In the genomic region with DNA sequence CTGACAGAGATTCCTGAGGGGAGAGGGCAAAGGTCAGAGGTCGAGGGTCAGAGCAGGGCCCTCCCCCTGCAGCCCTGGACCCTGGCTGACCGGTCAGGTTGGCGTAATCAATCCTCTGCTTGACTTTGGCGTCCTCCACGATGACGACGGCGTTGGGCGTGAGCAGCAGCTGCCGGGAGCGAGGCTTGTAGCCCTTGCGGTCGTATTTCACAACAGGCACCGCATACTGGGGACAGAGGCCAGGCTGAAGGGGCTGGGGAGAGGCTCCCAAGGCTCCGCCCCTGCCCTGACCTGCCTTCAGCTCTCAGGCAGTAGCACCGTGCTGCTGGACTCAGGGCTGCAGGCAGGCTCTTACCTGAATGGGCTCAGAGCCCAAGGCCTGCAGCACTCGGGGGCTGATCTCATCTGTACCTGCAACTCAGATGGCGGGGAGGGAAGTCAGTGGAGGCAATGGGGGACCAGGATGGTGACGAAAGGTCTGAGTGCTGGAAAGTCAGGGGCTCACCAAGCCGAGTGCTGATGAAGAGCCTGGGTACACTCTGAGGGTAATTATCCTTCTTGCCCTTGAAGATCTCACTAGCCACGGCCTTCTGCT, we compare ENCODE assay signal across 16 cellular contexts. TPM values are rescaled to one million over a fixed set of nuclear protein-coding genes. Genes with fewer than 3 reads are reported as not detected.
DNase-seq lines count a peak whose midpoint lies in the region; ATAC-seq and TF ChIP-seq lines count a peak whose summit lies in the region.
"Had no signal": no experiment of that assay in that cellular context is flagged by ENCODE, and none has a peak within 500 bp of the region (broad histone marks: within the 10 kb centered on the region; RNA-seq: fewer than 3 reads in every experiment).

No MANE protein-coding gene starts in this region.

- H3K9me3 ChIP-seq in heart right ventricle (no peaks in the 10 kb centered on the region), ectodermal cell (ENCODE audit: control insufficient read depth, low read length) (no peaks in the 10 kb centered on the region), smooth muscle cell (replicated peaks; ENCODE audit: low read depth) (no peaks in the 10 kb centered on the region)
- H3K9me3 ChIP-seq: tibial artery had no signal

- ATAC-seq in Right ventricle myocardium superior (ENCODE audit: poor library complexity) (no peak), heart right ventricle (no peak), HG03108 (IDR thresholded peaks at IDR 0.05; ENCODE audit: unreplicated experiment) (no peak), HG02938 (IDR thresholded peaks at IDR 0.05; ENCODE audit: unreplicated experiment) (no peak)

- H3K27ac ChIP-seq in heart right ventricle (no peak overlapping the region), ectodermal cell (ENCODE audit: insufficient read depth, low read depth, low read length, poor library complexity, severe bottlenecking) (peak overlapping the region; percentile 36), smooth muscle cell (ENCODE audit: low read depth) (no peak overlapping the region)
- H3K27ac ChIP-seq: brain microvascular endothelial cell had no signal

- H3K36me3 ChIP-seq in heart right ventricle (peaks cover 5 to 96% (median 70%) of the 10 kb centered on the region in 9 donors), ectodermal cell (ENCODE audit: control insufficient read depth, insufficient read depth, low read length) (peaks cover 9% of the 10 kb centered on the region), smooth muscle cell (ENCODE audit: low read depth) (no peaks in the 10 kb centered on the region)

- no peak overlapping the region for H3K9ac ChIP-seq in smooth muscle cell (ENCODE audit: low read depth)

- WGBS in heart right ventricle, 2 donors = 79 to 80% methylated on average over 21 of the region's 21 CpGs
- WGBS in ectodermal cell, 2 experiments = 78 to 81% methylated on average over 21 of the region's 21 CpGs
- 95% methylated on average over 21 of the region's 21 CpGs for WGBS in smooth muscle cell (ENCODE audit: low lambda C conversion rate)

- intact Hi-C loops in Right ventricle myocardium superior (cut with DNase I) = no loop called here
- intact Hi-C loops in heart right ventricle (cut with DNase I) = loop anchor here in 1 of 10 donors (10.0 kb wide), 1 partner anchor 103 kb away; no protein-coding TSS in a partner anchor

- peaks cover 3% of the 10 kb centered on the region for H3K27me3 Mint-ChIP-seq in nephron progenitor cell (ENCODE audit: low read depth, poor library complexity)
- H3K27me3 Mint-ChIP-seq: activated B cell treated with CpG ODN at 0.5 μM for 24 hours had no signal

- H2AFZ ChIP-seq in smooth muscle cell (ENCODE audit: low read depth) = no peak overlapping the region

- H3K9me3 Mint-ChIP-seq in nephron progenitor cell = no peaks in the 10 kb centered on the region

- H3K4me1 ChIP-seq in heart right ventricle (peaks cover 0 to 20% (median under 1%) of the 10 kb centered on the region in 9 donors), ectodermal cell (ENCODE audit: control insufficient read depth, insufficient read depth, low read length) (peaks cover 17% of the 10 kb centered on the region), smooth muscle cell (ENCODE audit: low read depth) (no peaks in the 10 kb centered on the region)

- H3K27me3 ChIP-seq in heart right ventricle (peaks cover 0 to 8% (median 0%) of the 10 kb centered on the region in 7 donors), ectodermal cell (ENCODE audit: control insufficient read depth, insufficient read depth, low read length, poor library complexity, severe bottlenecking) (no peaks in the 10 kb centered on the region), smooth muscle cell (ENCODE audit: low read depth) (no peaks in the 10 kb centered on the region)
- H3K27me3 ChIP-seq: brain microvascular endothelial cell, tibial artery had no signal

- peaks cover 16% of the 10 kb centered on the region for H4K20me1 ChIP-seq in smooth muscle cell (ENCODE audit: low read depth)

- H3K36me3 Mint-ChIP-seq in nephron progenitor cell (ENCODE audit: low read depth) = peaks cover 12% of the 10 kb centered on the region

- H3K4me3 Mint-ChIP-seq in nephron progenitor cell = peak overlapping the region; percentile 65
- H3K4me3 Mint-ChIP-seq: activated B cell treated with CpG ODN at 0.5 μM for 24 hours; activated naive CD4-positive, alpha-beta T cell treated with anti-CD3 and anti-CD28 coated beads, Interleukin-2, amount 10 ng/mL, durations not matched to agents 7 days and 5 days had no signal

- H3F3A ChIP-seq in smooth muscle cell (ENCODE audit: low read depth) = no peaks in the 10 kb centered on the region

- DNase-seq in Right ventricle myocardium superior = peak; percentile 71
- DNase-seq in heart right ventricle = no peak
- DNase-seq in nephron progenitor cell = peak; percentile 86
- no peak for DNase-seq in activated CD4-positive, alpha-beta T cell treated with anti-CD3 and anti-CD28 coated beads, Interleukin-2, amount 50 U/mL, for 4 hours
- DNase-seq in smooth muscle cell (lab: John Stamatoyannopoulos, UW; ENCODE audit: unreplicated experiment) = no peak
- DNase-seq: activated B cell treated with CpG ODN at 0.5 μM for 24 hours; activated naive CD4-positive, alpha-beta T cell treated with anti-CD3 and anti-CD28 coated beads, Interleukin-2, amount 10 ng/mL, durations not matched to agents 7 days and 5 days; brain microvascular endothelial cell; effector CD8-positive, alpha-beta T cell; NCI-H146; NCI-H510A; posterior cingulate gyrus; tibial artery had no signal

- peak overlapping the region; percentile 86 for H3K27ac Mint-ChIP-seq in nephron progenitor cell
- H3K27ac Mint-ChIP-seq: activated B cell treated with CpG ODN at 0.5 μM for 24 hours; activated naive CD4-positive, alpha-beta T cell treated with anti-CD3 and anti-CD28 coated beads, Interleukin-2, amount 10 ng/mL, durations not matched to agents 7 days and 5 days had no signal

- H3K4me3 ChIP-seq in heart right ventricle = no peak overlapping the region
- no peak overlapping the region for H3K4me3 ChIP-seq in ectodermal cell (ENCODE audit: insufficient read depth, low read depth, low read length)
- no peak overlapping the region for H3K4me3 ChIP-seq in smooth muscle cell
- H3K4me3 ChIP-seq: tibial artery had no signal

- H3K4me2 ChIP-seq in smooth muscle cell = no peak overlapping the region

- TF ChIP-seq CTCF in heart right ventricle (IDR thresholded peaks at IDR 0.05) (no peak), nephron progenitor cell (IDR thresholded peaks at IDR 0.05) (no peak), smooth muscle cell (IDR thresholded peaks at IDR 0.05; ENCODE audit: borderline replicate concordance, insufficient read depth, poor library complexity, severe bottlenecking) (no peak)

- H3K79me2 ChIP-seq in smooth muscle cell (ENCODE audit: low read depth) = no peaks in the 10 kb centered on the region

- H3K4me1 Mint-ChIP-seq in nephron progenitor cell = peaks cover 40% of the 10 kb centered on the region

RNA-seq across cellular contexts. Expression of a gene that starts 12.0 kb away (rescaled TPM):
- total RNA-seq in Right ventricle myocardium superior (36.0 TPM), heart right ventricle (10 to 100 TPM; 30.4 to 47.5 (median 37.9) TPM), smooth muscle cell (49.7 and 64.5 TPM in 2 replicates)
- polyA plus RNA-seq in heart right ventricle (10 to 100 TPM; 22.2 to 29.4 TPM), smooth muscle cell (56.8 and 69.4 TPM in 2 replicates)
- 57.2 TPM for polyA plus RNA-seq in ectodermal cell (2013, experiment 1 of 4)
- polyA plus RNA-seq in ectodermal cell (2013, experiment 2 of 4) = 58.4 TPM
- polyA plus RNA-seq in ectodermal cell (2013, experiment 3 of 4) = 45.8 TPM
- polyA plus RNA-seq in ectodermal cell (2013, experiment 4 of 4) = 49.2 TPM

RNA-seq across cellular contexts. Expression of a gene that starts 24.5 kb away (rescaled TPM):
- total RNA-seq in Right ventricle myocardium superior (182 TPM), heart right ventricle (100 to 1,000 TPM; 131 to 229 (median 179) TPM), smooth muscle cell (61.8 and 80.4 TPM in 2 replicates)
- polyA plus RNA-seq in heart right ventricle (100 to 1,000 TPM; 101 to 120 TPM), smooth muscle cell (81.5 and 99.9 TPM in 2 replicates)
- 56.2 TPM for polyA plus RNA-seq in ectodermal cell (2013, experiment 1 of 4)
- 64.9 TPM for polyA plus RNA-seq in ectodermal cell (2013, experiment 2 of 4)
- 43.0 TPM for polyA plus RNA-seq in ectodermal cell (2013, experiment 3 of 4)
- polyA plus RNA-seq in ectodermal cell (2013, experiment 4 of 4) = 46.6 TPM

RNA-seq across cellular contexts. Expression of a gene that starts 48.4 kb away (rescaled TPM):
- 32.9 TPM for total RNA-seq in Right ventricle myocardium superior
- 10 to 100 TPM; 26.8 to 41.2 (median 32.7) TPM for total RNA-seq in heart right ventricle
- polyA plus RNA-seq in heart right ventricle = 10 to 100 TPM; 38.6 to 45.5 TPM
- 19.6 TPM for polyA plus RNA-seq in ectodermal cell (2013, experiment 1 of 4)
- 15.2 TPM for polyA plus RNA-seq in ectodermal cell (2013, experiment 2 of 4)
- polyA plus RNA-seq in ectodermal cell (2013, experiment 3 of 4) = 12.1 TPM
- 17.4 TPM for polyA plus RNA-seq in ectodermal cell (2013, experiment 4 of 4)
- 12.6 and 32.3 TPM in 2 replicates for total RNA-seq in smooth muscle cell
- polyA plus RNA-seq in smooth muscle cell = 9.6 and 19.7 TPM in 2 replicates

Comparison
In these comparisons a context has a peak if more than half of its experiments do, and no peak if none do; other contexts are left out.
1. DNase-seq: peak in Right ventricle myocardium superior (single experiment) and nephron progenitor cell (single experiment); none in heart right ventricle (0 of 2), activated CD4-positive, alpha-beta T cell treated with anti-CD3 and anti-CD28 coated beads, Interleukin-2, amount 50 U/mL, for 4 hours (0 of 2) and smooth muscle cell (single experiment).